In the genomic region with DNA sequence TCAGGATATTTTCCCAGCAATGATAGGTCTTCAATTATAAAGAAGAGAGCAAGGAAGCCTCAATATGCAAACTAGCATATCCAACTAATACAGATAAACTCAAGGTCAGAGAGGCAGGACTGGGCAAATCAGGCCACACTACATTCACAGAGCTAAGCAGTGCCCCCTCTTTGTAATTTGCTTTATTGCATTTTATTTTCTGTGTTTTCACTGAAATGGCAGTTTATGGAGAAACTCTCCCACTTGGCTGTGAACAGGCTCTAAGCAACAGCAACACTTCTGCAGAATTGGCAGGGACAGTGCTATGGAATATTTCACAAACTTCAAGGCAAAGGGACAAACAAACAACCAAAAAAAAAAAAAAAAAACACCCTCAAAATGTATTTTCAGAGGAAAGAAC, we compare ENCODE assay signal across 12 cellular contexts.
A peak's percentile ranks its signal among the peaks of the same experiment; 100 is the strongest.
DNase-seq lines count a peak whose midpoint lies in the region; ATAC-seq and TF ChIP-seq lines count a peak whose summit lies in the region.
"Had no signal": no experiment of that assay in that cellular context is flagged by ENCODE, and none has a peak within 500 bp of the region (broad histone marks: within the 10 kb centered on the region; RNA-seq: fewer than 3 reads in every experiment).

No MANE protein-coding gene starts in this region.

- H3K36me3 Mint-ChIP-seq in mesothelial cell of epicardium: peaks cover 4% of the 10 kb centered on the region
- H3K36me3 Mint-ChIP-seq: CD4-positive, alpha-beta memory T cell had no signal

- in situ Hi-C loops in GM13977 (cut with MboI; ENCODE audit: low pct_unique_long_range_greater_than_20kb, low sequenced_read_pairs, unreplicated experiment): no loop called here

- ATAC-seq in GM19455 (IDR thresholded peaks at IDR 0.05; ENCODE audit: unreplicated experiment): no peak

- H3K4me1 Mint-ChIP-seq in mesothelial cell of epicardium: peaks cover 20% of the 10 kb centered on the region
- H3K4me1 Mint-ChIP-seq: CD4-positive, alpha-beta memory T cell had no signal

- H3K27ac Mint-ChIP-seq in mesothelial cell of epicardium: peak overlapping the region; percentile 34
- H3K27ac Mint-ChIP-seq: CD4-positive, alpha-beta memory T cell had no signal

- DNase-seq in GM13977 (ENCODE audit: low spot score) (no peak), NAMALWA (ENCODE audit: low spot score) (peak; percentile 34), cerebellar cortex (ENCODE audit: low spot score) (peak; percentile 56), mesothelial cell of epicardium (ENCODE audit: low spot score in 2 of 2, unreplicated experiment in 2 of 2) (no peak), kidney tubule cell (ENCODE audit: low spot score) (no peak), AML-193 (lab: John Stamatoyannopoulos, UW) (no peak), NCI-H82 (lab: John Stamatoyannopoulos, UW) (no peak)
- DNase-seq: CD4-positive, alpha-beta memory T cell; kidney glomerular epithelial cell; nephron progenitor cell; SHP77 had no signal

- H3K4me3 Mint-ChIP-seq in mesothelial cell of epicardium: no peak overlapping the region
- H3K4me3 Mint-ChIP-seq: CD4-positive, alpha-beta memory T cell; nephron progenitor cell had no signal

- no peaks in the 10 kb centered on the region for H3K27me3 Mint-ChIP-seq in mesothelial cell of epicardium (ENCODE audit: low read depth)

- peak; percentile 6 for TF ChIP-seq CTCF in GM13977 (IDR thresholded peaks at IDR 0.05; ENCODE audit: extremely low read depth, insufficient read depth, missing control alignments)
- no peak for TF ChIP-seq CTCF in mesothelial cell of epicardium (IDR thresholded peaks at IDR 0.05; ENCODE audit: unreplicated experiment)

- no peaks in the 10 kb centered on the region for H3K9me3 Mint-ChIP-seq in mesothelial cell of epicardium
- H3K9me3 Mint-ChIP-seq: CD4-positive, alpha-beta memory T cell had no signal

Comparison
In these comparisons a context has a peak if more than half of its experiments do, and no peak if none do; other contexts are left out.
1. DNase-seq: peak in NAMALWA (single experiment) and cerebellar cortex (single experiment); none in GM13977 (single experiment), mesothelial cell of epicardium (0 of 2), kidney tubule cell (single experiment), AML-193 (0 of 2) and NCI-H82 (single experiment).